In genomic region chr19:38224014-38224862, GRCh38 we compare ENCODE assay signal across 8 cellular contexts. TPM values are rescaled to one million over a fixed set of nuclear protein-coding genes. Genes with fewer than 3 reads are reported as not detected.
DNase-seq lines count a peak whose midpoint lies in the region; ATAC-seq and TF ChIP-seq lines count a peak whose summit lies in the region.

DPF1 (minus strand) TSS chr19:38224222; CDS start chr19:38224142, 80 bp downstream.

- no peak within 1 kb of the TSS for H3K27ac Mint-ChIP-seq in dendritic cell treated with granulocyte-macrophage colony-stimulating factor and Interleukin-4, amounts not matched to agents 40 ng/mL and 50 ng/mL, for 4 days

- H3K9me3 Mint-ChIP-seq in dendritic cell treated with granulocyte-macrophage colony-stimulating factor and Interleukin-4, amounts not matched to agents 40 ng/mL and 50 ng/mL, for 4 days, result no peaks in the 10 kb centered on the region

- no peaks in the 10 kb centered on the region for H3K36me3 ChIP-seq in lower lobe of right lung

- peaks cover 16% of the 10 kb centered on the region for H3K4me1 Mint-ChIP-seq in dendritic cell treated with granulocyte-macrophage colony-stimulating factor and Interleukin-4, amounts not matched to agents 40 ng/mL and 50 ng/mL, for 4 days (ENCODE audit: low read depth)

- intact Hi-C loops in dendritic cell treated with granulocyte-macrophage colony-stimulating factor and Interleukin-4, amounts not matched to agents 40 ng/mL and 50 ng/mL, for 4 days (cut with micrococcal nuclease), result loop anchor here (10.0 kb wide), 1 partner anchor 319 kb away; the partner anchor contains the start of genes SIPA1L3 and WDR87
- intact Hi-C loops in lower lobe of right lung (cut with DNase I), result no loop called here

- no peaks in the 10 kb centered on the region for H3K9me3 ChIP-seq in lower lobe of right lung

- ATAC-seq in HG02852 (IDR thresholded peaks at IDR 0.05; ENCODE audit: unreplicated experiment), result peak; percentile 78
- peak; percentile 52 to 63 for ATAC-seq in lower lobe of right lung

- no peak for TF ChIP-seq CTCF in lower lobe of right lung (IDR thresholded peaks at IDR 0.05)

- peak within 1 kb of the TSS; percentile 37 for H3K4me3 ChIP-seq in lower lobe of right lung

- H3K27me3 ChIP-seq in lower lobe of right lung (ENCODE audit: low read depth), result peaks cover 87% of the 10 kb centered on the region

- peak within 1 kb of the TSS; percentile 64 for H3K4me3 Mint-ChIP-seq in dendritic cell treated with granulocyte-macrophage colony-stimulating factor and Interleukin-4, amounts not matched to agents 40 ng/mL and 50 ng/mL, for 4 days

- DNase-seq in NCI-H187 (lab: John Stamatoyannopoulos, UW) (peak; percentile 23 to 72), NCI-H187 treated with DMSO at 0.1 percent for 48 hours (lab: John Stamatoyannopoulos, UW) (no peak), NCI-H2227 treated with DMSO at 0.1 percent for 48 hours (lab: John Stamatoyannopoulos, UW) (peak; percentile 99), lower lobe of right lung (no peak)
- DNase-seq in activated CD4-positive, alpha-beta T cell treated with anti-CD3 and anti-CD28 coated beads for 1 hour, result peak; percentile 8
- DNase-seq in stimulated activated CD8-positive, alpha-beta memory T cell treated with anti-CD3 and anti-CD28 coated beads, Interleukin-4, amount 100 ng/mL, for 48 hours, result peak; percentile 81

- H3K4me1 ChIP-seq in lower lobe of right lung, result peaks cover 13% of the 10 kb centered on the region

- H3K27ac ChIP-seq in lower lobe of right lung, result no peak within 1 kb of the TSS

- H3K36me3 Mint-ChIP-seq in dendritic cell treated with granulocyte-macrophage colony-stimulating factor and Interleukin-4, amounts not matched to agents 40 ng/mL and 50 ng/mL, for 4 days (ENCODE audit: low read depth), result no peaks in the 10 kb centered on the region

- peaks cover 83% of the 10 kb centered on the region for H3K27me3 Mint-ChIP-seq in dendritic cell treated with granulocyte-macrophage colony-stimulating factor and Interleukin-4, amounts not matched to agents 40 ng/mL and 50 ng/mL, for 4 days

RNA-seq across cellular contexts. Expression of gene DPF1, which starts in this region (rescaled TPM):
- not detected for total RNA-seq in lower lobe of right lung

Comparison
In these comparisons a context has a peak if more than half of its experiments do, and no peak if none do; other contexts are left out.
1. DNase-seq: peak in NCI-H187 (2 of 2), NCI-H2227 treated with DMSO at 0.1 percent for 48 hours (single experiment), activated CD4-positive, alpha-beta T cell treated with anti-CD3 and anti-CD28 coated beads for 1 hour (single experiment) and stimulated activated CD8-positive, alpha-beta memory T cell treated with anti-CD3 and anti-CD28 coated beads, Interleukin-4, amount 100 ng/mL, for 48 hours (single experiment); none in NCI-H187 treated with DMSO at 0.1 percent for 48 hours (single experiment) and lower lobe of right lung (single experiment).
2. Peak in ATAC-seq and H3K4me3 ChIP-seq in lower lobe of right lung; RNA of the gene not detected or under 1 TPM.